ENCODE assay signal across 31 cellular contexts in genomic region chr17:4506180-4506814, GRCh38. TPM values are rescaled to one million over a fixed set of nuclear protein-coding genes. Genes with fewer than 3 reads are reported as not detected.
DNase-seq lines count a peak whose midpoint lies in the region; ATAC-seq and TF ChIP-seq lines count a peak whose summit lies in the region.
"Had no signal": no experiment of that assay in that cellular context is flagged by ENCODE, and none has a peak within 500 bp of the region (broad histone marks: within the 10 kb centered on the region; RNA-seq: fewer than 3 reads in every experiment).

No MANE protein-coding gene starts in this region.

- H4K20me1 ChIP-seq in osteoblast (ENCODE audit: insufficient read depth, low read length), result no peaks in the 10 kb centered on the region

- intact Hi-C loops in dorsolateral prefrontal cortex (cut with DNase I), result no loop called here

- H3K4me1 ChIP-seq in NT2/D1 (ENCODE audit: insufficient read depth, insufficient read length) (peaks cover 32% of the 10 kb centered on the region), osteoblast (ENCODE audit: insufficient read depth, low read length) (peaks cover 5% of the 10 kb centered on the region)
- H3K4me1 ChIP-seq: uterus had no signal

- H3K27me3 ChIP-seq in NT2/D1 (ENCODE audit: insufficient read depth, insufficient read length), result peaks cover 17% of the 10 kb centered on the region
- peaks cover 0 to 4% (median 0%) of the 10 kb centered on the region in 45 donors for H3K27me3 ChIP-seq in dorsolateral prefrontal cortex
- H3K27me3 ChIP-seq in osteoblast (ENCODE audit: insufficient read depth, low read length), result peaks cover 3% of the 10 kb centered on the region
- H3K27me3 ChIP-seq: body of pancreas, uterus had no signal

- TF ChIP-seq CTCF in dorsolateral prefrontal cortex (IDR thresholded peaks at IDR 0.05 in 54 of 56, conservative IDR thresholded peaks at IDR 0.05 in 2 of 56; ENCODE audit: low read depth in 1 of 56, partially characterized antibody in 56 of 56) (no peak), osteoblast (IDR thresholded peaks at IDR 0.05; ENCODE audit: extremely low read depth, low read depth, low read length) (no peak)

- peak overlapping the region in 39 of 59 donors; percentile 2 to 83 (median 36) for H3K27ac ChIP-seq in dorsolateral prefrontal cortex
- no peak overlapping the region for H3K27ac ChIP-seq in osteoblast (ENCODE audit: low read depth, low read length)
- H3K27ac ChIP-seq: C4-2B, HL-60 had no signal

- ATAC-seq in HG02588 (IDR thresholded peaks at IDR 0.05; ENCODE audit: unreplicated experiment), result no peak
- ATAC-seq: activated naive CD8-positive, alpha-beta T cell treated with anti-CD3 and anti-CD28 coated beads, Interleukin-2, amount 50 U/mL, for 24 hours; body of pancreas; HepG2; naive thymus-derived CD4-positive, alpha-beta T cell had no signal

- H3K9me3 ChIP-seq in NT2/D1 (ENCODE audit: insufficient read depth, low read length), result no peaks in the 10 kb centered on the region
- no peaks in the 10 kb centered on the region for H3K9me3 ChIP-seq in osteoblast (ENCODE audit: low read depth, low read length)
- H3K9me3 ChIP-seq: body of pancreas, uterus had no signal

- H3K4me2 ChIP-seq in osteoblast (ENCODE audit: insufficient read depth, low read length), result no peak overlapping the region

- H3K4me3 ChIP-seq in NT2/D1 (ENCODE audit: insufficient read length, low read depth) (no peak overlapping the region), dorsolateral prefrontal cortex (peak overlapping the region in 1 of 59 donors; percentile 20), osteoblast (ENCODE audit: insufficient read depth, low read length) (no peak overlapping the region)
- H3K4me3 ChIP-seq: body of pancreas, coronary artery, skin epidermis, uterus had no signal

- no peak overlapping the region for H2AFZ ChIP-seq in osteoblast (ENCODE audit: low read length)

- peak overlapping the region; percentile 18 for H3K9ac ChIP-seq in NT2/D1 (ENCODE audit: insufficient read length, low read depth)

- DNase-seq in GDM1 (lab: John Stamatoyannopoulos, UW), result peak; percentile 10
- no peak for DNase-seq in NT2/D1 (ENCODE audit: low read depth, low spot score)
- no peak for DNase-seq in dorsolateral prefrontal cortex
- DNase-seq in osteoblast (ENCODE audit: insufficient read length, low spot score, missing footprints), result peak; percentile 88
- no peak for DNase-seq in NCI-H1092 (lab: John Stamatoyannopoulos, UW)
- DNase-seq in NCI-H2029 treated with DMSO at 0.1 percent for 48 hours (lab: John Stamatoyannopoulos, UW), result no peak
- DNase-seq: activated CD4-positive, CD25-positive, alpha-beta regulatory T cell treated with anti-CD3 and anti-CD28 coated beads, Interleukin-2, amount 50 U/mL, for 72 hours; activated gamma-delta T cell treated with Interleukin-2 at 50 U/mL for 16 hours; activated naive CD8-positive, alpha-beta T cell treated with anti-CD3 and anti-CD28 coated beads, Interleukin-2, amount 50 U/mL, for 24 hours; activated T-cell treated with anti-CD3 and anti-CD28 coated beads, Interleukin-2, amount 50 U/mL, for 24 hours; body of pancreas; endodermal cell; kidney glomerular epithelial cell; naive thymus-derived CD4-positive, alpha-beta T cell; NCI-H1105; NCI-H1930; NCI-H226; NCI-H748 treated with DMSO at 0.1 percent for 48 hours; occipital lobe; SHP77; stimulated activated CD4-positive, alpha-beta T cell treated with anti-CD3 and anti-CD28 coated beads, Interleukin-1b, Interleukin-23, amount 100 ng/mL, for 48 hours; uterus had no signal

- no peaks in the 10 kb centered on the region for H3K79me2 ChIP-seq in osteoblast (ENCODE audit: insufficient read depth, low read length)

- H3K36me3 ChIP-seq in NT2/D1 (ENCODE audit: insufficient read depth, insufficient read length, low read length) (no peaks in the 10 kb centered on the region), osteoblast (ENCODE audit: insufficient read depth, low read length) (no peaks in the 10 kb centered on the region)
- H3K36me3 ChIP-seq: uterus had no signal

RNA-seq across cellular contexts. Expression of gene SPNS2, which starts 7.6 kb away (rescaled TPM):
- total RNA-seq in dorsolateral prefrontal cortex (100 to 1,000 TPM in 4 of 120 experiments, 10 to 100 TPM in 116; 41.1 to 115 (median 69.7) TPM), osteoblast (under 0.01 TPM in 2 replicates)
- total RNA-seq: HepG2 had no signal

RNA-seq across cellular contexts. Expression of gene MYBBP1A, which starts 48.9 kb away (rescaled TPM):
- total RNA-seq in dorsolateral prefrontal cortex (100 to 1,000 TPM in 2 of 120 experiments, 10 to 100 TPM in 118; 49.9 to 110 (median 68.5) TPM), osteoblast (47.1 and 49.2 TPM in 2 replicates)

RNA-seq across cellular contexts. Expression of gene GGT6, which starts 54.1 kb away (rescaled TPM):
- total RNA-seq in dorsolateral prefrontal cortex, result under 1 TPM in 1 of 120 experiments, not detected in 119; 0.29 TPM
- not detected in 2 replicates for total RNA-seq in osteoblast
- total RNA-seq: endodermal cell; fibroblast of lung; glomerular endothelial cell; naive thymus-derived CD4-positive, alpha-beta T cell; occipital lobe; OCI-LY7 had no signal

Comparison
In these comparisons a context has a peak if more than half of its experiments do, and no peak if none do; other contexts are left out.
1. DNase-seq: peak in GDM1 (single experiment) and osteoblast (single experiment); none in NT2/D1 (single experiment), dorsolateral prefrontal cortex (0 of 10), NCI-H1092 (single experiment) and NCI-H2029 treated with DMSO at 0.1 percent for 48 hours (single experiment).
2. RNA of gene SPNS2, which starts 7.6 kb away (total RNA-seq): 41.1 to 115 TPM in dorsolateral prefrontal cortex; under 0.01 TPM in osteoblast; every median in the first group is over 10 times any median in the second.